ENCODE assay signal across 13 cellular contexts in the genomic region with DNA sequence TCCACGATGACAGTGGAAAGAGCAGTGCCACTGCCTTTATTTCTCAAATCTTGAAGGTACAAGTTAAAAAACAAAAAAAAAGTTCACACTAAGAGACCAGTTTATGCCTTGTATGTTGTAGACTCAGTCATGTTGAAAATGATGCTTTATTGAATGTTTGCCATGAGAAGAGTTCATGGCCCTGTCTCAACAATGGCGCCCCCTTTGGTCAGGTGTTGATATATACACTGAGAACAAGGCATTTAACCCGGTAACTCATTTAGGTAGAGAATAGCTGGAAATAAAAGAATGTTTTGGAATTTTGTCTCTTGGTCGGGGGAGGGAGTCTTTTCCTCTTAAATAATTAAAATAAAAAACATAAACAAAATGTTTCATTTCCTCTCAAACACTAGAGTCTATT.
DNase-seq lines count a peak whose midpoint lies in the region; ATAC-seq and TF ChIP-seq lines count a peak whose summit lies in the region.
"Had no signal": no experiment of that assay in that cellular context is flagged by ENCODE, and none has a peak within 500 bp of the region (broad histone marks: within the 10 kb centered on the region; RNA-seq: fewer than 3 reads in every experiment).

No MANE protein-coding gene starts in this region.

- TF ChIP-seq RAD21 in HCT116 (IDR thresholded peaks at IDR 0.05; ENCODE audit: low read depth): no peak

- H3K4me2 ChIP-seq in HCT116 (ENCODE audit: low read length) (no peak overlapping the region), neural progenitor cell (no peak overlapping the region)

- no peaks in the 10 kb centered on the region for H4K20me1 ChIP-seq in HCT116 (ENCODE audit: insufficient read depth)
- no peaks in the 10 kb centered on the region for H4K20me1 ChIP-seq in neural progenitor cell (ENCODE audit: low read depth)

- POLR2A ChIA-PET in HCT116 (lab: Charles Lee): no interaction called here

- no peaks in the 10 kb centered on the region for H3K79me2 ChIP-seq in HCT116 (ENCODE audit: insufficient read depth, low read length)
- no peaks in the 10 kb centered on the region for H3K79me2 ChIP-seq in neural progenitor cell (ENCODE audit: low read depth)

- no peak for TF ChIP-seq POLR2A in HCT116 (IDR thresholded peaks at IDR 0.05; ENCODE audit: borderline replicate concordance, extremely low read depth, insufficient read depth, insufficient read length)

- CTCF ChIA-PET in HCT116 (lab: Charles Lee): no interaction called here

- no peak overlapping the region for H3K4me3 ChIP-seq in HCT116 (replicated peaks in 1 of 2; ENCODE audit: low read depth in 1 of 2, low read length in 2 of 2)
- H3K4me3 ChIP-seq in astrocyte of the cerebellum (ENCODE audit: low read depth, low read length): no peak overlapping the region
- H3K4me3 ChIP-seq in neural progenitor cell: no peak overlapping the region
- H3K4me3 ChIP-seq: lung had no signal

- H3K27me3 ChIP-seq in HCT116 (ENCODE audit: insufficient read depth, low read length) (no peaks in the 10 kb centered on the region), neural progenitor cell (no peaks in the 10 kb centered on the region)

- H3K9me3 Mint-ChIP-seq in neural progenitor cell: no peaks in the 10 kb centered on the region
- H3K9me3 Mint-ChIP-seq: T-helper 1 cell treated with Interleukin-12 subunit alpha and Interleukin-12 subunit beta and Interleukin-4 antibody, amounts not matched to agents 30 μg/mL and 1 μg/mL, for 36 hours had no signal

- no peaks in the 10 kb centered on the region for H3K9me2 ChIP-seq in HCT116 (ENCODE audit: insufficient read depth)

- RAD21 ChIA-PET in HCT116 (lab: Charles Lee; ENCODE audit: low non-redundant PET in 1 of 2, low total read pairs in 2 of 2, uncharacterized antibody in 2 of 2, unreplicated experiment in 2 of 2): interaction anchor here in 1 of 2 experiments (0.6 kb wide), 1 partner anchor 193 kb away, joined by 5 read pairs; no protein-coding TSS in a partner anchor

- no peak overlapping the region for H3K27ac ChIP-seq in HCT116 (ENCODE audit: low read depth, low read length)
- no peak overlapping the region for H3K27ac ChIP-seq in neural progenitor cell

- no TSS peak for BruUV-seq in HCT116 (replicated peaks; lab: Mats Ljungman, UMichigan)

- no peaks in the 10 kb centered on the region for H3K27me3 Mint-ChIP-seq in neural progenitor cell (ENCODE audit: insufficient read depth, low read depth)

- H3K4me1 Mint-ChIP-seq in neural progenitor cell: peaks cover 18% of the 10 kb centered on the region

- no peaks in the 10 kb centered on the region for H3F3A ChIP-seq in neural progenitor cell (ENCODE audit: low read depth)

- DNase-seq in NCI-H82 (lab: John Stamatoyannopoulos, UW) (peak; percentile 38), NCI-H82 treated with DMSO at 0.1 percent for 48 hours (lab: John Stamatoyannopoulos, UW; ENCODE audit: unreplicated experiment) (no peak), HCT116 (ENCODE audit: low read depth, low spot score) (no peak), astrocyte of the cerebellum (ENCODE audit: low read depth) (no peak), neural progenitor cell (ENCODE audit: low spot score) (no peak), kidney tubule cell (ENCODE audit: low spot score) (no peak), 8988T (no peak)
- DNase-seq: foreskin melanocyte, IMR-90, NCI-H446 treated with DMSO at 0.1 percent for 48 hours had no signal

- in situ Hi-C loops in astrocyte of the cerebellum (cut with HindIII; ENCODE audit: low sequenced_read_pairs): no loop called here

- peak in 2 of 3 experiments; percentile 42 to 60; a peak in 3 of 6 replicates for TF ChIP-seq CTCF in HCT116 (IDR thresholded peaks at IDR 0.05 in 2 of 3, conservative IDR thresholded peaks at IDR 0.05 in 1 of 3; ENCODE audit: borderline replicate concordance in 1 of 3, insufficient read depth in 1 of 3, low read depth in 2 of 3, low read length in 2 of 3)
- TF ChIP-seq CTCF in astrocyte of the cerebellum (IDR thresholded peaks at IDR 0.05; ENCODE audit: low read depth, low read length, missing control alignments): peak; percentile 3
- peak; percentile 56 for TF ChIP-seq CTCF in neural progenitor cell (IDR thresholded peaks at IDR 0.05)

- H2AFZ ChIP-seq in HCT116 (ENCODE audit: low read depth, low read length, poor library complexity, severe bottlenecking): no peak overlapping the region
- no peak overlapping the region for H2AFZ ChIP-seq in neural progenitor cell (replicated peaks)

- peak; percentile 49; the same call in 1 of the 2 replicates for ATAC-seq in HCT116
- no peak for ATAC-seq in HG02970 (IDR thresholded peaks at IDR 0.05; ENCODE audit: low FRiP score, unreplicated experiment)

- H3K9ac ChIP-seq in HCT116 (ENCODE audit: low read length) (no peak overlapping the region), neural progenitor cell (no peak overlapping the region)

- H3K36me3 Mint-ChIP-seq in neural progenitor cell: peaks cover 19% of the 10 kb centered on the region

- no peaks in the 10 kb centered on the region for H3K9me3 ChIP-seq in HCT116 (ENCODE audit: control insufficient read depth in 1 of 2, insufficient read depth in 1 of 2, low read depth in 1 of 2, low read length in 2 of 2)
- H3K9me3 ChIP-seq in neural progenitor cell (ENCODE audit: low read depth): no peaks in the 10 kb centered on the region

- H3K4me1 ChIP-seq in HCT116 (ENCODE audit: control insufficient read depth in 1 of 2, insufficient read depth in 2 of 2, low read length in 2 of 2) (peaks cover 0 to 5% of the 10 kb centered on the region in 2 experiments; a peak in 1 of 4 replicates), neural progenitor cell (peaks cover 21% of the 10 kb centered on the region)

- intact Hi-C loops in HCT116 (cut with micrococcal nuclease): no loop called here

- H3K36me3 ChIP-seq in HCT116 (ENCODE audit: control insufficient read depth in 1 of 2, insufficient read depth in 2 of 2, low read length in 2 of 2) (no peaks in the 10 kb centered on the region), neural progenitor cell (no peaks in the 10 kb centered on the region)

- H3K4me3 Mint-ChIP-seq in neural progenitor cell: no peak overlapping the region
- H3K4me3 Mint-ChIP-seq: T-helper 1 cell treated with Interleukin-12 subunit alpha and Interleukin-12 subunit beta and Interleukin-4 antibody, amounts not matched to agents 30 μg/mL and 1 μg/mL, for 36 hours had no signal

- H3K27ac Mint-ChIP-seq in neural progenitor cell: no peak overlapping the region
- H3K27ac Mint-ChIP-seq: T-helper 1 cell treated with Interleukin-12 subunit alpha and Interleukin-12 subunit beta and Interleukin-4 antibody, amounts not matched to agents 30 μg/mL and 1 μg/mL, for 36 hours had no signal

TF ChIP-seq in HCT116, 20 proteins besides CTCF, POLR2A, EP300 and RAD21 (continues in another document):
- no peak for TF ChIP-seq FOSL1 (IDR thresholded peaks at IDR 0.05; ENCODE audit: low read depth)
- no peak for TF ChIP-seq ZNF274 (IDR thresholded peaks at IDR 0.05; ENCODE audit: low read depth, low read length)
- TF ChIP-seq, protein P1, sequence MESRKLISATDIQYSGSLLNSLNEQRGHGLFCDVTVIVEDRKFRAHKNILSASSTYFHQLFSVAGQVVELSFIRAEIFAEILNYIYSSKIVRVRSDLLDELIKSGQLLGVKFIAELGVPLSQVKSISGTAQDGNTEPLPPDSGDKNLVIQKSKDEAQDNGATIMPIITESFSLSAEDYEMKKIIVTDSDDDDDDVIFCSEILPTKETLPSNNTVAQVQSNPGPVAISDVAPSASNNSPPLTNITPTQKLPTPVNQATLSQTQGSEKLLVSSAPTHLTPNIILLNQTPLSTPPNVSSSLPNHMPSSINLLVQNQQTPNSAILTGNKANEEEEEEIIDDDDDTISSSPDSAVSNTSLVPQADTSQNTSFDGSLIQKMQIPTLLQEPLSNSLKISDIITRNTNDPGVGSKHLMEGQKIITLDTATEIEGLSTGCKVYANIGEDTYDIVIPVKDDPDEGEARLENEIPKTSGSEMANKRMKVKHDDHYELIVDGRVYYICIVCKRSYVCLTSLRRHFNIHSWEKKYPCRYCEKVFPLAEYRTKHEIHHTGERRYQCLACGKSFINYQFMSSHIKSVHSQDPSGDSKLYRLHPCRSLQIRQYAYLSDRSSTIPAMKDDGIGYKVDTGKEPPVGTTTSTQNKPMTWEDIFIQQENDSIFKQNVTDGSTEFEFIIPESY (IDR thresholded peaks at IDR 0.05; ENCODE audit: extremely low read depth, insufficient replicate concordance, low read length): no peak
- TF ChIP-seq, protein P2, sequence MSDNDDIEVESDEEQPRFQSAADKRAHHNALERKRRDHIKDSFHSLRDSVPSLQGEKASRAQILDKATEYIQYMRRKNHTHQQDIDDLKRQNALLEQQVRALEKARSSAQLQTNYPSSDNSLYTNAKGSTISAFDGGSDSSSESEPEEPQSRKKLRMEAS (IDR thresholded peaks at IDR 0.05): no peak
- TF ChIP-seq SIN3A (IDR thresholded peaks at IDR 0.05; ENCODE audit: low read depth): no peak
- no peak for TF ChIP-seq SP1 (IDR thresholded peaks at IDR 0.05; ENCODE audit: low read depth)
- TF ChIP-seq CEBPB (IDR thresholded peaks at IDR 0.05; ENCODE audit: low read depth): no peak
- no peak for TF ChIP-seq JUND (IDR thresholded peaks at IDR 0.05)
- no peak for TF ChIP-seq ELF1 (IDR thresholded peaks at IDR 0.05; ENCODE audit: borderline replicate concordance, low read depth)
- TF ChIP-seq, protein P3, sequence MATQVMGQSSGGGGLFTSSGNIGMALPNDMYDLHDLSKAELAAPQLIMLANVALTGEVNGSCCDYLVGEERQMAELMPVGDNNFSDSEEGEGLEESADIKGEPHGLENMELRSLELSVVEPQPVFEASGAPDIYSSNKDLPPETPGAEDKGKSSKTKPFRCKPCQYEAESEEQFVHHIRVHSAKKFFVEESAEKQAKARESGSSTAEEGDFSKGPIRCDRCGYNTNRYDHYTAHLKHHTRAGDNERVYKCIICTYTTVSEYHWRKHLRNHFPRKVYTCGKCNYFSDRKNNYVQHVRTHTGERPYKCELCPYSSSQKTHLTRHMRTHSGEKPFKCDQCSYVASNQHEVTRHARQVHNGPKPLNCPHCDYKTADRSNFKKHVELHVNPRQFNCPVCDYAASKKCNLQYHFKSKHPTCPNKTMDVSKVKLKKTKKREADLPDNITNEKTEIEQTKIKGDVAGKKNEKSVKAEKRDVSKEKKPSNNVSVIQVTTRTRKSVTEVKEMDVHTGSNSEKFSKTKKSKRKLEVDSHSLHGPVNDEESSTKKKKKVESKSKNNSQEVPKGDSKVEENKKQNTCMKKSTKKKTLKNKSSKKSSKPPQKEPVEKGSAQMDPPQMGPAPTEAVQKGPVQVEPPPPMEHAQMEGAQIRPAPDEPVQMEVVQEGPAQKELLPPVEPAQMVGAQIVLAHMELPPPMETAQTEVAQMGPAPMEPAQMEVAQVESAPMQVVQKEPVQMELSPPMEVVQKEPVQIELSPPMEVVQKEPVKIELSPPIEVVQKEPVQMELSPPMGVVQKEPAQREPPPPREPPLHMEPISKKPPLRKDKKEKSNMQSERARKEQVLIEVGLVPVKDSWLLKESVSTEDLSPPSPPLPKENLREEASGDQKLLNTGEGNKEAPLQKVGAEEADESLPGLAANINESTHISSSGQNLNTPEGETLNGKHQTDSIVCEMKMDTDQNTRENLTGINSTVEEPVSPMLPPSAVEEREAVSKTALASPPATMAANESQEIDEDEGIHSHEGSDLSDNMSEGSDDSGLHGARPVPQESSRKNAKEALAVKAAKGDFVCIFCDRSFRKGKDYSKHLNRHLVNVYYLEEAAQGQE (IDR thresholded peaks at IDR 0.05; ENCODE audit: low read depth): no peak
- no peak for TF ChIP-seq CBX3 (IDR thresholded peaks at IDR 0.05; ENCODE audit: low read depth)

Comparison
In these comparisons a context has a peak if more than half of its experiments do, and no peak if none do; other contexts are left out.
1. CTCF ChIP-seq: peak in every context shown above with its lines; median percentile 56 in neural progenitor cell; 51 in HCT116; 3 in astrocyte of the cerebellum.